ENCODE assay signal across 9 cellular contexts in genomic region chr18:57581301-57581934, GRCh38. TPM values are rescaled to one million over a fixed set of nuclear protein-coding genes. Genes with fewer than 3 reads are reported as not detected.
DNase-seq lines count a peak whose midpoint lies in the region; ATAC-seq and TF ChIP-seq lines count a peak whose summit lies in the region.
"Had no signal": no experiment of that assay in that cellular context is flagged by ENCODE, and none has a peak within 500 bp of the region (broad histone marks: within the 10 kb centered on the region; RNA-seq: fewer than 3 reads in every experiment).

No MANE protein-coding gene starts in this region.

- peaks cover 0 to 2% (median 1%) of the 10 kb centered on the region in 3 donors for H3K27me3 Mint-ChIP-seq in CD14-positive monocyte (ENCODE audit: low read depth in 3 of 3)

- intact Hi-C loops in CD14-positive monocyte (cut with micrococcal nuclease), result loop anchor here in 1 of 2 donors (2.0 kb wide), 1 partner anchor 37 kb away; no protein-coding TSS in a partner anchor

- TF ChIP-seq EP300 in gastroesophageal sphincter (IDR thresholded peaks at IDR 0.05), result no peak

- 66 to 92% methylated on average over 2 to 4 of the region's 5 CpGs for WGBS in gastroesophageal sphincter (ENCODE audit: low coverage in 1 of 2), 2 donors

- peak; percentile 89 for ATAC-seq in GM19351 (IDR thresholded peaks at IDR 0.05; ENCODE audit: unreplicated experiment)
- ATAC-seq in HG03159 (IDR thresholded peaks at IDR 0.05; ENCODE audit: unreplicated experiment), result peak; percentile 95
- no peak for ATAC-seq in gastroesophageal sphincter

- TF ChIP-seq CTCF in CD14-positive monocyte (IDR thresholded peaks at IDR 0.05) (no peak), gastroesophageal sphincter (IDR thresholded peaks at IDR 0.05) (no peak)

- H3K36me3 ChIP-seq in HAP-1 (replicated peaks), result peaks cover 17% of the 10 kb centered on the region
- peaks cover 0 to 66% of the 10 kb centered on the region in 2 donors for H3K36me3 ChIP-seq in gastroesophageal sphincter

- H3K4me3 Mint-ChIP-seq in CD14-positive monocyte, result peak overlapping the region; percentile 24 to 71

- H3K4me1 Mint-ChIP-seq in CD14-positive monocyte, result peaks cover 27% of the 10 kb centered on the region

- H3K27me3 ChIP-seq in HAP-1 (ENCODE audit: low read depth), result no peaks in the 10 kb centered on the region
- H3K27me3 ChIP-seq in gastroesophageal sphincter, result no peaks in the 10 kb centered on the region

- in situ Hi-C loops in HAP-1 (cut with MboI; ENCODE audit: low sequenced_read_pairs), result no loop called here

- H3K9me3 Mint-ChIP-seq in CD14-positive monocyte, result peaks cover 0 to 3% (median 0%) of the 10 kb centered on the region in 7 donors

- peak; percentile 70 for DNase-seq in CD14-positive monocyte (ENCODE audit: low spot score)
- DNase-seq in UCSD-AML1 (lab: John Stamatoyannopoulos, UW; ENCODE audit: unreplicated experiment), result peak; percentile 43
- DNase-seq in HAP-1 (ENCODE audit: low spot score in 2 of 2), result no peak
- DNase-seq in cerebellar nuclear complex (lab: John Stamatoyannopoulos, UW), result no peak
- DNase-seq in DMS153 treated with DMSO at 0.1 percent for 48 hours (lab: John Stamatoyannopoulos, UW; ENCODE audit: unreplicated experiment), result no peak

- H3K4me1 ChIP-seq in HAP-1 (peaks cover 8% of the 10 kb centered on the region), gastroesophageal sphincter (peaks cover 0 to 19% (median 5%) of the 10 kb centered on the region in 3 donors)

- peak overlapping the region; percentile 50 to 87 (median 77) for H3K27ac Mint-ChIP-seq in CD14-positive monocyte

- peaks cover 26 to 31% of the 10 kb centered on the region in 2 donors for H3K36me3 Mint-ChIP-seq in CD14-positive monocyte

- no peak for TF ChIP-seq POLR2A in gastroesophageal sphincter (IDR thresholded peaks at IDR 0.05)

- H3K4me3 ChIP-seq in HAP-1, result no peak overlapping the region
- H3K4me3 ChIP-seq in gastroesophageal sphincter, result no peak overlapping the region

- no peak overlapping the region for H3K27ac ChIP-seq in gastroesophageal sphincter
- H3K27ac ChIP-seq: VCaP had no signal

- no peaks in the 10 kb centered on the region for H3K9me3 ChIP-seq in HAP-1
- H3K9me3 ChIP-seq in gastroesophageal sphincter, result no peaks in the 10 kb centered on the region

RNA-seq across cellular contexts. Expression of gene FECH, which starts 5.1 kb away (rescaled TPM):
- polyA plus RNA-seq in CD14-positive monocyte, result 10 to 100 TPM in 1 of 2 donors, 1 to 10 TPM in 1; 9.9 to 23.3 TPM
- total RNA-seq in gastroesophageal sphincter, result 10 to 100 TPM; 16.4 to 56.4 (median 29.2) TPM

RNA-seq across cellular contexts. Expression of gene NARS1, which starts 40.2 kb away (rescaled TPM):
- polyA plus RNA-seq in CD14-positive monocyte, result 10 to 100 TPM; 70.3 to 89.5 TPM
- total RNA-seq in gastroesophageal sphincter, result 100 to 1,000 TPM in 3 of 4 donors, 10 to 100 TPM in 1; 97.6 to 139 (median 116) TPM

Comparison
In these comparisons a context has a peak if more than half of its experiments do, and no peak if none do; other contexts are left out.
1. DNase-seq: peak in CD14-positive monocyte (single experiment) and UCSD-AML1 (single experiment); none in HAP-1 (0 of 2), cerebellar nuclear complex (0 of 2) and DMS153 treated with DMSO at 0.1 percent for 48 hours (single experiment).